ENCODE assay signal across 1 cellular context in genomic region chr1:18907021-18907913, GRCh38.
TF ChIP-seq lines count a peak whose summit lies in the region.

No MANE protein-coding gene starts in this region.

TF ChIP-seq in K562, 482 proteins besides CTCF, POLR2A, EP300 and RAD21 (continued from another document and continues in another):
- TF ChIP-seq ZNF592 (IDR thresholded peaks at IDR 0.05) (peak; percentile 57; the same call in 1 of the 2 replicates), MCM7 (IDR thresholded peaks at IDR 0.05) (no peak), GMEB1 (CRISPR knock-in tag; IDR thresholded peaks at IDR 0.05) (0 out of 2 replicates have a peak, but pooled peaks have one; percentile 20), TGIF2 (CRISPR knock-in tag; IDR thresholded peaks at IDR 0.05) (no peak), ZNF57 (CRISPR knock-in tag; IDR thresholded peaks at IDR 0.05) (no peak), JUNB (CRISPR knock-in tag; conservative IDR thresholded peaks at IDR 0.05) (no peak), MEF2D (tag; conservative IDR thresholded peaks at IDR 0.05; ENCODE audit: low read depth) (0 out of 2 replicates have a peak, but pooled peaks have one; percentile 29), MAFF (IDR thresholded peaks at IDR 0.05; ENCODE audit: low read length) (no peak), ZNF639 (CRISPR knock-in tag; conservative IDR thresholded peaks at IDR 0.05 in 1 of 2, IDR thresholded peaks at IDR 0.05 in 1 of 2) (0 out of 4 replicates have a peak, but pooled peaks of 1 of the 2 experiments have one; percentile 55), PML (IDR thresholded peaks at IDR 0.05; ENCODE audit: low read length) (peak; percentile 19; the same call in 1 of the 2 replicates), ZNF253 (CRISPR knock-in tag; conservative IDR thresholded peaks at IDR 0.05) (no peak), HNRNPLL (IDR thresholded peaks at IDR 0.05; ENCODE audit: low read depth, low read length, poor library complexity, severe bottlenecking) (no peak), HDAC3 (IDR thresholded peaks at IDR 0.05; ENCODE audit: borderline replicate concordance, partially characterized antibody) (no peak), DMBX1 (CRISPR knock-in tag; IDR thresholded peaks at IDR 0.05; ENCODE audit: borderline replicate concordance) (peak; percentile 6; the same call in 1 of the 2 replicates), FOS (IDR thresholded peaks at IDR 0.05; ENCODE audit: extremely low read depth, insufficient read length) (no peak), GTF2E2 (tag; IDR thresholded peaks at IDR 0.05) (no peak), IRF9 (tag; IDR thresholded peaks at IDR 0.05) (no peak), CTBP1 (IDR thresholded peaks at IDR 0.05; ENCODE audit: borderline replicate concordance) (peak; percentile 75; the same call in 1 of the 2 replicates), MLLT1 (IDR thresholded peaks at IDR 0.05) (no peak), RNF219 (CRISPR knock-in tag; IDR thresholded peaks at IDR 0.05) (no peak), HMG20A (CRISPR knock-in tag; conservative IDR thresholded peaks at IDR 0.05) (no peak), NR4A1 (CRISPR knock-in tag; IDR thresholded peaks at IDR 0.05) (no peak), NR4A1 (tag; IDR thresholded peaks at IDR 0.05) (0 out of 2 replicates have a peak, but pooled peaks have one; percentile 65), ZHX1 (conservative IDR thresholded peaks at IDR 0.05; ENCODE audit: low read length) (no peak), ATF7 (IDR thresholded peaks at IDR 0.05) (peak; percentile 36; the same call in 1 of the 2 replicates), CREB3 (tag; conservative IDR thresholded peaks at IDR 0.05; ENCODE audit: low read depth) (no peak; the same call in 1 of the 2 replicates), ATF3 (IDR thresholded peaks at IDR 0.05) (0 out of 2 replicates have a peak, but pooled peaks have one; percentile 4), ATF3 (CRISPR knock-in tag; conservative IDR thresholded peaks at IDR 0.05) (no peak), ARID3B (CRISPR knock-in tag; IDR thresholded peaks at IDR 0.05; ENCODE audit: borderline replicate concordance) (no peak), ATF4 (CRISPR knock-in tag; IDR thresholded peaks at IDR 0.05) (no peak), CHD1 (IDR thresholded peaks at IDR 0.05; ENCODE audit: low read length) (no peak), ZBTB2 (IDR thresholded peaks at IDR 0.05) (peak; percentile 28; the same call in 1 of the 2 replicates), ASH1L (IDR thresholded peaks at IDR 0.05; ENCODE audit: borderline replicate concordance, low read depth, partially characterized antibody) (no peak), MLX (CRISPR knock-in tag; conservative IDR thresholded peaks at IDR 0.05) (no peak)
